ENCODE assay signal across 23 cellular contexts in the genomic region with DNA sequence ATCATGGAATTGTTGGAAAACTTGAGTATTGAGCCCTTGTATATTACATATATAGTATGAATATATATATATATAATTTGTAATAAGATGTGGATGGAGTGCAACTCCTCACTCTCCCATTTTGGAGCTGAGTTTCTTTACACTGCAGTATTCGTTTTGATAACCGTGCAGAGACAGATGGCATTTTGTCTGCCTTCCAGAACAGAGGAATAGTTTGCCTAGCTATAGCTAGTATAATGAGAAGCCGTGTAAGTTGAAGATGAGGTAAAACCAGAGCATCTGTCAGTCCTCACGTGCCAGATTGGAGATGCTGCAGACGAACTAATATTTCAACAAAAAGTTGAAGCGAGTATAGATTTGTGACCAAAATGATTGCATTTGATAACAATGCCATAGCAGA.
"Had no signal": no experiment of that assay in that cellular context is flagged by ENCODE, and none has a peak within 500 bp of the region (broad histone marks: within the 10 kb centered on the region; RNA-seq: fewer than 3 reads in every experiment).

No MANE protein-coding gene starts in this region.

- H3K27ac ChIP-seq: esophagus squamous epithelium, heart right ventricle, ovary, psoas muscle, sigmoid colon, thoracic aorta, tibial nerve, upper lobe of left lung had no signal

- H3K4me1 ChIP-seq: esophagus squamous epithelium, heart right ventricle, psoas muscle, sigmoid colon, tibial nerve, upper lobe of left lung had no signal

- H3K4me3 ChIP-seq: esophagus squamous epithelium, heart right ventricle, lung, ovary, psoas muscle, sigmoid colon, thoracic aorta, tibial nerve, upper lobe of left lung had no signal

- H3K27me3 ChIP-seq: esophagus squamous epithelium, heart right ventricle, ovary, sigmoid colon, tibial nerve, upper lobe of left lung had no signal

- DNase-seq: cortex of kidney; effector memory CD8-positive, alpha-beta T cell; erythroblast; esophagus squamous epithelium; foreskin melanocyte; glutamatergic neuron; heart right ventricle; immature natural killer cell; islet precursor cell; left ventricle myocardium superior; natural killer cell; occipital lobe; ovary; posterior cingulate gyrus; psoas muscle; right cardiac atrium; sigmoid colon; stimulated activated CD4-positive, alpha-beta T cell treated with anti-CD3 and anti-CD28 coated beads, Interleukin-2, amount 100 ng/mL, for 24 hours; stimulated activated CD4-positive, alpha-beta T cell treated with anti-CD3 and anti-CD28 coated beads, Interleukin-4, amount 100 ng/mL, for 24 hours; upper lobe of left lung had no signal

- H3K9me3 ChIP-seq: esophagus squamous epithelium, heart right ventricle, ovary, psoas muscle, sigmoid colon, thoracic aorta, tibial nerve, upper lobe of left lung had no signal

- H3K36me3 ChIP-seq: esophagus squamous epithelium, heart right ventricle, ovary, sigmoid colon, thoracic aorta, tibial nerve, upper lobe of left lung had no signal
